ENCODE assay signal across 1 cellular context in the genomic region with DNA sequence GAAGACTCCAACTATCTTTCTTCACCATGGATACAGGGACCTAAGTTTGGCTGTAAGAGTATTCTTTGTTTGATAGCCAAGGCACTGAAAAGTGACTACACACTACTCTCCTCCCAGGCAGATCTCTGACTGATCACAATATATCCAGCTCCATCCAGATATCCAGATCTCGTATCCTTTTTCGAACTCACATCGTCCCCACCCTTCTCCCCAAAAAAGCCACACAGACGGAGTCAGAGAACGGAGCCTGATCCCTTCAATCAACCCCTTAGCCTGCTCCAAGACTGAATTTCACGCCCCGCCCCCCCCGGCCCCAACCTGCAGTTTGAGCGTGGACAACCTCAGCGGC.
TF ChIP-seq lines count a peak whose summit lies in the region.

No MANE protein-coding gene starts in this region.

TF ChIP-seq in A549, 52 proteins besides CTCF, POLR2A, EP300 and RAD21 (continued from another document):
- TF ChIP-seq, protein P1, sequence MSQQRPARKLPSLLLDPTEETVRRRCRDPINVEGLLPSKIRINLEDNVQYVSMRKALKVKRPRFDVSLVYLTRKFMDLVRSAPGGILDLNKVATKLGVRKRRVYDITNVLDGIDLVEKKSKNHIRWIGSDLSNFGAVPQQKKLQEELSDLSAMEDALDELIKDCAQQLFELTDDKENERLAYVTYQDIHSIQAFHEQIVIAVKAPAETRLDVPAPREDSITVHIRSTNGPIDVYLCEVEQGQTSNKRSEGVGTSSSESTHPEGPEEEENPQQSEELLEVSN (IDR thresholded peaks at IDR 0.05; ENCODE audit: borderline replicate concordance, low read depth): no peak
